26 cellular contexts compared by ENCODE assay signal in genomic region chr21:41074607-41075184, GRCh38.
A peak's percentile ranks its signal among the peaks of the same experiment; 100 is the strongest.
DNase-seq lines count a peak whose midpoint lies in the region; ATAC-seq, FAIRE-seq and TF ChIP-seq lines count a peak whose summit lies in the region.
"Had no signal": no experiment of that assay in that cellular context is flagged by ENCODE, and none has a peak within 500 bp of the region (broad histone marks: within the 10 kb centered on the region; RNA-seq: fewer than 3 reads in every experiment).

No MANE protein-coding gene starts in this region.

- H3K4me1 ChIP-seq in HepG2 (ENCODE audit: insufficient read depth, low read length) (no peaks in the 10 kb centered on the region), right lobe of liver (no peaks in the 10 kb centered on the region), H1 (replicated peaks in 1 of 4; ENCODE audit: control insufficient read depth in 3 of 4, insufficient read depth in 4 of 4, low read length in 3 of 4) (no peaks in the 10 kb centered on the region; a peak in 1 of 7 replicates), breast epithelium (no peaks in the 10 kb centered on the region)
- H3K4me1 ChIP-seq: BE2C, HAP-1 had no signal

- no peaks in the 10 kb centered on the region for H3K23me2 ChIP-seq in H1 (ENCODE audit: low read depth, low read length)

- H2BK120ac ChIP-seq in H1 (replicated peaks; ENCODE audit: low read depth, low read length), result no peak overlapping the region

- 21% methylated on average over 9 of the region's 9 CpGs for WGBS in HepG2 (ENCODE audit: low lambda C conversion rate)
- WGBS in right lobe of liver (ENCODE audit: insufficient coverage, low coverage, low lambda C conversion rate, missing lambda C conversion rate), result 74% methylated on average over 4 of the region's 9 CpGs
- 91% methylated on average over 9 of the region's 9 CpGs; no CpG with 5 or more reads in 1 of the 2 experiments for WGBS in H1 (ENCODE audit: extremely low coverage in 1 of 2, insufficient coverage in 1 of 2, insufficient read length in 1 of 2, insufficient replicate concordance in 2 of 2, low coverage in 1 of 2, low lambda C conversion rate in 2 of 2, missing lambda C conversion rate in 1 of 2), 2 experiments

- H3K79me2 ChIP-seq in HepG2 (ENCODE audit: insufficient read depth, low read length) (no peaks in the 10 kb centered on the region), H1 (ENCODE audit: control insufficient read depth in 1 of 2, insufficient read depth in 2 of 2, low read length in 2 of 2) (no peaks in the 10 kb centered on the region)

- no peak for TF ChIP-seq POLR2A in HepG2 (IDR thresholded peaks at IDR 0.05; ENCODE audit: insufficient read depth in 1 of 2, low read depth in 2 of 2, low read length in 2 of 2)
- no peak for TF ChIP-seq POLR2A in right lobe of liver (IDR thresholded peaks at IDR 0.05)
- no peak for TF ChIP-seq POLR2A in H1 (IDR thresholded peaks at IDR 0.05; ENCODE audit: control extremely low read depth in 1 of 2, low read depth in 2 of 2, low read length in 2 of 2)
- no peak for TF ChIP-seq POLR2A in breast epithelium (IDR thresholded peaks at IDR 0.05)

- peaks cover 2% of the 10 kb centered on the region in 2 experiments; a peak in 2 of 5 replicates for H3K27me3 ChIP-seq in HepG2 (ENCODE audit: control insufficient read depth in 1 of 2, insufficient read depth in 2 of 2, low read length in 2 of 2)
- H3K27me3 ChIP-seq in right lobe of liver, result no peaks in the 10 kb centered on the region
- H3K27me3 ChIP-seq in H1 (replicated peaks in 1 of 4; ENCODE audit: control insufficient read depth in 3 of 4, extremely low read depth in 1 of 4, insufficient read depth in 3 of 4, low read length in 3 of 4), result no peaks in the 10 kb centered on the region
- peaks cover 0 to 2% of the 10 kb centered on the region in 2 donors for H3K27me3 ChIP-seq in breast epithelium
- H3K27me3 ChIP-seq: BE2C; BLaER1 treated with 17β-estradiol and CSF1 and Interleukin-3, amounts not matched to agents 10 nM and 100 nM had no signal

- H3K27ac Mint-ChIP-seq in neural crest cell (ENCODE audit: unreplicated experiment), result peak overlapping the region; percentile 87
- no peak overlapping the region for H3K27ac Mint-ChIP-seq in activated naive CD4-positive, alpha-beta T cell treated with anti-CD3 and anti-CD28 coated beads, Interleukin-2, amount 10 ng/mL, durations not matched to agents 7 days and 5 days
- H3K27ac Mint-ChIP-seq: CD4-positive, alpha-beta T cell; CD8-positive, alpha-beta memory T cell; GM23338; HFFc6 had no signal

- no peak for DNase-seq in HepG2 (ENCODE audit: low spot score)
- no peak for DNase-seq in right lobe of liver
- no peak for DNase-seq in H1 (ENCODE audit: low read depth in 1 of 2, low spot score in 2 of 2)
- DNase-seq in neural crest cell (ENCODE audit: low read depth, low spot score), result no peak
- no peak for DNase-seq in activated naive CD4-positive, alpha-beta T cell treated with anti-CD3 and anti-CD28 coated beads, Interleukin-2, amount 10 ng/mL, durations not matched to agents 7 days and 5 days
- no peak for DNase-seq in NCI-H187 (lab: John Stamatoyannopoulos, UW)
- DNase-seq in breast epithelium (ENCODE audit: low spot score in 2 of 2), result no peak
- DNase-seq: ACHN; AML-193; BE2C; CD4-positive, alpha-beta T cell; CD8-positive, alpha-beta memory T cell; DMS 273 treated with DMSO at 0.1 percent for 48 hours; DMS79; EL; GDM1; HFFc6 had no signal

- TF ChIP-seq CTCF in HepG2 (CRISPR knock-in tag; IDR thresholded peaks at IDR 0.05) (no peak), right lobe of liver (IDR thresholded peaks at IDR 0.05) (no peak), H1 (IDR thresholded peaks at IDR 0.05; ENCODE audit: control extremely low read depth in 1 of 3, insufficient read depth in 1 of 3, low read depth in 1 of 3, low read length in 3 of 3) (no peak), neural crest cell (conservative IDR thresholded peaks at IDR 0.05) (no peak), breast epithelium (IDR thresholded peaks at IDR 0.05) (no peak)

- no peak overlapping the region for H2BK15ac ChIP-seq in H1 (ENCODE audit: low read length)

- no peak overlapping the region for H4K5ac ChIP-seq in H1 (ENCODE audit: insufficient read length, low read depth, low read length)

- no peaks in the 10 kb centered on the region for H3K4me1 Mint-ChIP-seq in neural crest cell
- H3K4me1 Mint-ChIP-seq in activated naive CD4-positive, alpha-beta T cell treated with anti-CD3 and anti-CD28 coated beads, Interleukin-2, amount 10 ng/mL, durations not matched to agents 7 days and 5 days, result no peaks in the 10 kb centered on the region
- H3K4me1 Mint-ChIP-seq: CD14-positive monocyte; CD8-positive, alpha-beta memory T cell; GM23338 had no signal

- no TSS peak for BruUV-seq in HepG2 (replicated peaks; lab: Mats Ljungman, UMichigan)

- no peak overlapping the region for H2BK12ac ChIP-seq in H1 (ENCODE audit: low read depth, low read length)

- POLR2A ChIA-PET in HepG2 (lab: Yijun Ruan, JAX) (no interaction called here), H1 (lab: Charles Lee; ENCODE audit: partially characterized antibody) (no interaction called here)

- H4K20me1 ChIP-seq in HepG2 (ENCODE audit: insufficient read depth, low read length) (no peaks in the 10 kb centered on the region), H1 (replicated peaks in 1 of 2; ENCODE audit: control insufficient read depth in 1 of 2, insufficient read depth in 2 of 2, low read length in 2 of 2) (no peaks in the 10 kb centered on the region)
- H4K20me1 ChIP-seq: BLaER1 treated with 17β-estradiol and CSF1 and Interleukin-3, amounts not matched to agents 10 nM and 100 nM had no signal

- ATAC-seq in HepG2 (no peak), right lobe of liver (no peak)
- ATAC-seq: GM12878, GM23338 had no signal

- no peak overlapping the region for H2AK5ac ChIP-seq in H1 (ENCODE audit: low read depth, low read length)

- FAIRE-seq in HepG2 (lab: Jason Lieb, UNC) (no peak), H1 (lab: Jason Lieb, UNC) (no peak)
- FAIRE-seq: D721Med, GM12878, GM19239, H54 had no signal

- no peaks in the 10 kb centered on the region for H3K36me3 Mint-ChIP-seq in neural crest cell (ENCODE audit: low read depth)
- no peaks in the 10 kb centered on the region for H3K36me3 Mint-ChIP-seq in activated naive CD4-positive, alpha-beta T cell treated with anti-CD3 and anti-CD28 coated beads, Interleukin-2, amount 10 ng/mL, durations not matched to agents 7 days and 5 days
- H3K36me3 Mint-ChIP-seq: CD14-positive monocyte; CD8-positive, alpha-beta memory T cell had no signal

- no peak overlapping the region for H3K23ac ChIP-seq in H1 (ENCODE audit: insufficient read length)

- peaks cover 6% of the 10 kb centered on the region for H3K27me3 Mint-ChIP-seq in neural crest cell (ENCODE audit: low read depth)
- H3K27me3 Mint-ChIP-seq in activated naive CD4-positive, alpha-beta T cell treated with anti-CD3 and anti-CD28 coated beads, Interleukin-2, amount 10 ng/mL, durations not matched to agents 7 days and 5 days, result peaks cover 3% of the 10 kb centered on the region

- H3K4me3 ChIP-seq in HepG2 (replicated peaks in 1 of 3; ENCODE audit: insufficient read depth in 1 of 3, low read depth in 2 of 3, low read length in 3 of 3) (no peak overlapping the region), right lobe of liver (no peak overlapping the region), H1 (ENCODE audit: extremely low read depth in 1 of 4, insufficient read depth in 2 of 4, low read depth in 3 of 4, low read length in 4 of 4) (no peak overlapping the region), breast epithelium (no peak overlapping the region)
- H3K4me3 ChIP-seq: BLaER1 treated with 17β-estradiol and CSF1 and Interleukin-3, amounts not matched to agents 10 nM and 100 nM; GM12878; GM23338; HAP-1 had no signal

- H3K14ac ChIP-seq in H1 (ENCODE audit: insufficient read length), result no peak overlapping the region

- in situ Hi-C loops in HepG2 (cut with HindIII; ENCODE audit: extremely low pct_ligation_motif_present, low pct_unique_long_range_greater_than_20kb), result loop anchor here (25.0 kb wide), 1 partner anchor 612 kb away; no protein-coding TSS in a partner anchor

- no peak overlapping the region for H4K91ac ChIP-seq in H1 (replicated peaks; ENCODE audit: insufficient read length, low read length)

- no peak overlapping the region for H3K4ac ChIP-seq in H1 (replicated peaks; ENCODE audit: insufficient read length, low read depth, low read length)

- TF ChIP-seq EP300 in HepG2 (IDR thresholded peaks at IDR 0.05; ENCODE audit: low read depth in 2 of 2, low read length in 2 of 2) (no peak), HepG2 (CRISPR knock-in tag; IDR thresholded peaks at IDR 0.05; ENCODE audit: borderline replicate concordance) (no peak), H1 (IDR thresholded peaks at IDR 0.05; ENCODE audit: borderline replicate concordance in 1 of 2, low read depth in 2 of 2, low read length in 2 of 2) (no peak)

- TF ChIP-seq RAD21 in HepG2 (CRISPR knock-in tag; IDR thresholded peaks at IDR 0.05), result no peak
- no peak for TF ChIP-seq RAD21 in H1 (IDR thresholded peaks at IDR 0.05 in 1 of 2, conservative IDR thresholded peaks at IDR 0.05 in 1 of 2; ENCODE audit: low read depth in 2 of 2, low read length in 2 of 2)

- no peak overlapping the region for H3K27ac ChIP-seq in HepG2 (ENCODE audit: extremely low read length, insufficient read depth, low read length)
- no peak overlapping the region for H3K27ac ChIP-seq in right lobe of liver
- no peak overlapping the region for H3K27ac ChIP-seq in H1 (ENCODE audit: low read depth, low read length)
- no peak overlapping the region for H3K27ac ChIP-seq in breast epithelium
- H3K27ac ChIP-seq: 22Rv1; BLaER1 treated with 17β-estradiol and CSF1 and Interleukin-3, amounts not matched to agents 10 nM and 100 nM had no signal

- H2BK5ac ChIP-seq in H1 (ENCODE audit: low read depth, low read length), result no peak overlapping the region

- H3K56ac ChIP-seq in H1 (replicated peaks; ENCODE audit: insufficient read length, low read depth, low read length), result no peak overlapping the region

- H2AFZ ChIP-seq in HepG2 (ENCODE audit: low read length), result no peak overlapping the region
- H2AFZ ChIP-seq in H1 (ENCODE audit: low read length), result no peak overlapping the region
- H2AFZ ChIP-seq: GM23338 had no signal

- H3K9me3 ChIP-seq in HepG2 (ENCODE audit: low read length) (no peaks in the 10 kb centered on the region), right lobe of liver (no peaks in the 10 kb centered on the region), H1 (ENCODE audit: insufficient read depth in 2 of 2, low read depth in 1 of 2, low read length in 1 of 2) (no peaks in the 10 kb centered on the region; a peak in 1 of 4 replicates), breast epithelium (no peaks in the 10 kb centered on the region)
- H3K9me3 ChIP-seq: HAP-1 had no signal

- H4K8ac ChIP-seq in H1 (ENCODE audit: extremely low read depth, insufficient read depth, low read length), result no peak overlapping the region

- H3K36me3 ChIP-seq in HepG2 (replicated peaks in 1 of 2; ENCODE audit: control insufficient read depth in 1 of 2, insufficient read depth in 2 of 2, low read length in 2 of 2), result no peaks in the 10 kb centered on the region
- no peaks in the 10 kb centered on the region for H3K36me3 ChIP-seq in right lobe of liver
- H3K36me3 ChIP-seq in H1 (ENCODE audit: control insufficient read depth in 2 of 4, insufficient read depth in 4 of 4, low read length in 3 of 4), result no peaks in the 10 kb centered on the region
- H3K36me3 ChIP-seq in breast epithelium, result no peaks in the 10 kb centered on the region
- H3K36me3 ChIP-seq: BE2C; BLaER1 treated with 17β-estradiol and CSF1 and Interleukin-3, amounts not matched to agents 10 nM and 100 nM; HAP-1 had no signal

- no peak overlapping the region for H3K4me2 ChIP-seq in HepG2 (ENCODE audit: low read depth, low read length)
- no peak overlapping the region for H3K4me2 ChIP-seq in H1 (ENCODE audit: insufficient read depth in 1 of 2, low read depth in 2 of 2, low read length in 2 of 2)
- H3K4me2 ChIP-seq: BLaER1 treated with 17β-estradiol and CSF1 and Interleukin-3, amounts not matched to agents 10 nM and 100 nM; GM23338 had no signal

- no peak overlapping the region for H2BK20ac ChIP-seq in H1 (ENCODE audit: low read length)

- H3K79me1 ChIP-seq in H1 (ENCODE audit: low read depth, low read length), result no peaks in the 10 kb centered on the region

- H3K9ac ChIP-seq in HepG2 (ENCODE audit: insufficient read depth, low read depth, low read length) (no peak overlapping the region), H1 (replicated peaks in 1 of 4; ENCODE audit: extremely low read depth in 1 of 4, low read depth in 3 of 4, low read length in 3 of 4) (no peak overlapping the region)
- H3K9ac ChIP-seq: BLaER1 treated with 17β-estradiol and CSF1 and Interleukin-3, amounts not matched to agents 10 nM and 100 nM had no signal

- H3K18ac ChIP-seq in H1 (ENCODE audit: extremely low read depth, low read length), result no peak overlapping the region

- intact Hi-C loops in HepG2 (cut with micrococcal nuclease; ENCODE audit: unreplicated experiment) (no loop called here), right lobe of liver (cut with DNase I) (loop anchor here in 1 of 2 donors (5.0 kb wide), 1 partner anchor 612 kb away; no protein-coding TSS in a partner anchor), breast epithelium (cut with DNase I; ENCODE audit: low total_unique reads) (no loop called here)

- H3K9me3 Mint-ChIP-seq in neural crest cell, result no peaks in the 10 kb centered on the region
- no peaks in the 10 kb centered on the region for H3K9me3 Mint-ChIP-seq in activated naive CD4-positive, alpha-beta T cell treated with anti-CD3 and anti-CD28 coated beads, Interleukin-2, amount 10 ng/mL, durations not matched to agents 7 days and 5 days
- H3K9me3 Mint-ChIP-seq: CD4-positive, alpha-beta T cell; CD8-positive, alpha-beta memory T cell had no signal

- CTCF ChIA-PET in HepG2 (lab: Yijun Ruan, JAX; ENCODE audit: low intra/inter-chr PET ratio, low total read pairs) (no interaction called here), H1 (lab: Charles Lee; ENCODE audit: partially characterized antibody) (interaction anchor here (0.7 kb wide), 1 partner anchor 305 kb away, joined by 3 read pairs; no protein-coding TSS in a partner anchor)
- CTCF ChIA-PET in activated naive CD4-positive, alpha-beta T cell treated with anti-CD3 and anti-CD28 coated beads, Interleukin-2, amount 10 ng/mL, durations not matched to agents 7 days and 5 days (lab: Charles Lee), result no interaction called here

- no peak overlapping the region for H3K4me3 Mint-ChIP-seq in neural crest cell
- H3K4me3 Mint-ChIP-seq in activated naive CD4-positive, alpha-beta T cell treated with anti-CD3 and anti-CD28 coated beads, Interleukin-2, amount 10 ng/mL, durations not matched to agents 7 days and 5 days, result no peak overlapping the region
- H3K4me3 Mint-ChIP-seq: CD14-positive monocyte; CD4-positive, alpha-beta T cell; CD8-positive, alpha-beta memory T cell; GM23338; HFFc6 had no signal

Comparison
In these comparisons a context has a peak if more than half of its experiments do, and no peak if none do; other contexts are left out.
1. Of the 41 proteins assayed by ChIP-seq in both HepG2 and H1: peak only in HepG2: none; only in H1: none; in both: MAFK; in neither: 40.